In genomic region chr3:59575113-59576001, GRCh38 we compare ENCODE assay signal across 1 cellular context.
TF ChIP-seq lines count a peak whose summit lies in the region.

No MANE protein-coding gene starts in this region.

TF ChIP-seq in GM23338, 12 proteins besides CTCF, POLR2A, EP300 and RAD21 (continued from another document):
- TF ChIP-seq REST (IDR thresholded peaks at IDR 0.05; ENCODE audit: unreplicated experiment) (no peak), EZH2phosphoT487 (IDR thresholded peaks at IDR 0.05; ENCODE audit: unreplicated experiment) (no peak), POLR2AphosphoS5 (IDR thresholded peaks at IDR 0.05; ENCODE audit: low read depth) (no peak), ZNF114 (CRISPR knock-in tag; IDR thresholded peaks at IDR 0.05) (no peak)
